ENCODE assay signal across 14 cellular contexts in the genomic region with DNA sequence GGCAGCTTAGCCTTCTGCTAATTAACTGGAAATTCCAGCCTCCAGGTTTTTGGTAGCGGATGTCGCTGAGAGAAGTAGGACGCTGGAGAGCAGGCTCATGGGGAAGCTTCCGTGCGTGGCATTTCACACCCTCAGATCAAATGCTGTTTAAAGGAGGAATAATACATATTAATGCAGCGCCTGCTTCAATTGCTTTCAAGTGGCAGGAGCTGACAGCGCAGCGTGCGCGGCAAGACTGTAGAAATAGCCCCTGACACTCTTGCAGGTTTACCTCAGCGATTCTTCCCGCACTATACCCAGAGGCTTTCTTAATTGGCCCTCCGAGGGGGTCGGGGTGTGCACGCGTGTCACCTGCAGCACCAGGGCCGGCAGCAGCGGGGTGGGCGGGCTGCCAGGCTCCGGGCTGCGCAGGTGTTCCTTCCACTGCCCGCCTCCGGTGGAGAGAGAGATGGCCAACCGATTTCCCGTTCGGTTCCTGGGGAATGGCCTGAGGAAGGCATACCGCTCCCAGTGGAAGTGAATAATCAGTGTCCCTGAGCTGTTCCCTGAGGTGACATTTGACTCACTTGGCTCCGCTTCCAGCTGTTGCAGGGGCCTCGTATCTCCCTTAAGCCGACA.
DNase-seq lines count a peak whose midpoint lies in the region; ATAC-seq, FAIRE-seq and TF ChIP-seq lines count a peak whose summit lies in the region.
"Had no signal": no experiment of that assay in that cellular context is flagged by ENCODE, and none has a peak within 500 bp of the region (broad histone marks: within the 10 kb centered on the region; RNA-seq: fewer than 3 reads in every experiment).

No MANE protein-coding gene starts in this region.

- H3K4ac ChIP-seq in mesendoderm (ENCODE audit: low read depth, low read length) = no peak overlapping the region

- peak; percentile 32 for DNase-seq in NCI-H128 (lab: John Stamatoyannopoulos, UW; ENCODE audit: unreplicated experiment)
- no peak for DNase-seq in bronchial epithelial cell (ENCODE audit: low read depth)
- DNase-seq in mesendoderm = peak; percentile 64
- DNase-seq in NK-92 treated with Interleukin-12 subunit alpha and Interleukin-12 subunit beta, amount 100 ng/mL, for 24 hours (lab: John Stamatoyannopoulos, UW) = no peak
- DNase-seq in activated CD8-positive, alpha-beta memory T cell treated with anti-CD3 and anti-CD28 coated beads, Interleukin-2, amount 10 ng/mL, durations not matched to agents 7 days and 5 days = no peak
- no peak for DNase-seq in GM12892 (ENCODE audit: insufficient read length)
- DNase-seq: activated CD4-positive, alpha-beta T cell treated with anti-CD3 and anti-CD28 coated beads for 4 hours; AML-193; amniotic stem cell had no signal

- H2BK5ac ChIP-seq in mesendoderm (ENCODE audit: low read length) = no peak overlapping the region

- peak overlapping the region; percentile 56 for H3K56ac ChIP-seq in mesendoderm (ENCODE audit: low read length)

- H3K23ac ChIP-seq in mesendoderm (ENCODE audit: low read length) = no peak overlapping the region

- CTCF ChIA-PET in activated CD8-positive, alpha-beta memory T cell treated with anti-CD3 and anti-CD28 coated beads, Interleukin-2, amount 10 ng/mL, durations not matched to agents 7 days and 5 days (lab: Charles Lee) = no interaction called here

- H4K8ac ChIP-seq in mesendoderm (ENCODE audit: low read depth, low read length) = no peak overlapping the region

- H3K18ac ChIP-seq in mesendoderm (ENCODE audit: low read length) = peak overlapping the region; percentile 71

- no peak for TF ChIP-seq CTCF in bronchial epithelial cell (IDR thresholded peaks at IDR 0.05; ENCODE audit: insufficient read depth, low read length, severe bottlenecking)

- H2BK15ac ChIP-seq in mesendoderm (replicated peaks; ENCODE audit: low read depth) = no peak overlapping the region

- H2AFZ ChIP-seq in ACC112 (ENCODE audit: low read length, unreplicated experiment) = peak overlapping the region; percentile 57

- no peak overlapping the region for H3K9ac ChIP-seq in mesendoderm (ENCODE audit: low read length)

- TF ChIP-seq POLR2A in GM12892 (IDR thresholded peaks at IDR 0.05; ENCODE audit: low read depth, low read length) = no peak

- no peaks in the 10 kb centered on the region for H3K27me3 Mint-ChIP-seq in activated CD8-positive, alpha-beta memory T cell treated with anti-CD3 and anti-CD28 coated beads, Interleukin-2, amount 10 ng/mL, durations not matched to agents 7 days and 5 days

- no peaks in the 10 kb centered on the region for H3K4me1 Mint-ChIP-seq in activated CD8-positive, alpha-beta memory T cell treated with anti-CD3 and anti-CD28 coated beads, Interleukin-2, amount 10 ng/mL, durations not matched to agents 7 days and 5 days
- H3K4me1 Mint-ChIP-seq: neural crest cell had no signal

- H3K4me3 Mint-ChIP-seq in activated CD8-positive, alpha-beta memory T cell treated with anti-CD3 and anti-CD28 coated beads, Interleukin-2, amount 10 ng/mL, durations not matched to agents 7 days and 5 days = no peak overlapping the region
- H3K4me3 Mint-ChIP-seq: neural crest cell had no signal

- WGBS in mesendoderm (ENCODE audit: extremely low coverage, insufficient coverage, low lambda C conversion rate) = no CpG with 5 or more reads among the region's 30 CpGs

- H3K36me3 ChIP-seq in ACC112 (ENCODE audit: insufficient read depth, low read length) (no peaks in the 10 kb centered on the region), bronchial epithelial cell (ENCODE audit: control insufficient read depth, insufficient read depth, low read length) (no peaks in the 10 kb centered on the region), mesendoderm (ENCODE audit: control insufficient read depth, insufficient read depth, low read length) (no peaks in the 10 kb centered on the region)

- no peak for ATAC-seq in GM18873 (IDR thresholded peaks at IDR 0.05; ENCODE audit: low FRiP score, unreplicated experiment)
- no peak for ATAC-seq in activated CD8-positive, alpha-beta memory T cell treated with anti-CD3 and anti-CD28 coated beads, Interleukin-2, amount 10 ng/mL, durations not matched to agents 7 days and 5 days
- ATAC-seq: HCT116 had no signal

- peaks cover 6% of the 10 kb centered on the region for H3K9me3 Mint-ChIP-seq in activated CD8-positive, alpha-beta memory T cell treated with anti-CD3 and anti-CD28 coated beads, Interleukin-2, amount 10 ng/mL, durations not matched to agents 7 days and 5 days (ENCODE audit: low read depth)

- peaks cover 6% of the 10 kb centered on the region for H3K4me1 ChIP-seq in ACC112 (ENCODE audit: control insufficient read depth, insufficient read depth, low read length, unreplicated experiment)
- no peaks in the 10 kb centered on the region for H3K4me1 ChIP-seq in mesendoderm (ENCODE audit: control insufficient read depth, low read depth, low read length)

- no peak for FAIRE-seq in bronchial epithelial cell (lab: Jason Lieb, UNC)
- no peak for FAIRE-seq in GM12892 (lab: Jason Lieb, UNC)
- FAIRE-seq: frontal cortex had no signal

- H3K36me3 Mint-ChIP-seq in activated CD8-positive, alpha-beta memory T cell treated with anti-CD3 and anti-CD28 coated beads, Interleukin-2, amount 10 ng/mL, durations not matched to agents 7 days and 5 days = no peaks in the 10 kb centered on the region

- no peak overlapping the region for H3K27ac Mint-ChIP-seq in activated CD8-positive, alpha-beta memory T cell treated with anti-CD3 and anti-CD28 coated beads, Interleukin-2, amount 10 ng/mL, durations not matched to agents 7 days and 5 days

- H3K79me2 ChIP-seq in ACC112 (ENCODE audit: control insufficient read depth, insufficient read depth, low read length, unreplicated experiment) = no peaks in the 10 kb centered on the region
- no peaks in the 10 kb centered on the region for H3K79me2 ChIP-seq in mesendoderm (ENCODE audit: control insufficient read depth, insufficient read depth, low read length)

- H3K27ac ChIP-seq in ACC112 (ENCODE audit: low read depth, low read length) (no peak overlapping the region), mesendoderm (ENCODE audit: low read depth, low read length) (no peak overlapping the region)

- H2BK120ac ChIP-seq in mesendoderm (ENCODE audit: low read depth, low read length) = no peak overlapping the region

- H3K27me3 ChIP-seq in ACC112 (ENCODE audit: insufficient read depth, low read length) = peaks cover 23% of the 10 kb centered on the region; the same call in 1 of the 2 replicates
- peaks cover 11% of the 10 kb centered on the region for H3K27me3 ChIP-seq in bronchial epithelial cell (ENCODE audit: control insufficient read depth, insufficient read depth, low read length)
- no peaks in the 10 kb centered on the region for H3K27me3 ChIP-seq in mesendoderm (ENCODE audit: insufficient read depth, low read length, poor library complexity)

- no peak overlapping the region for H2AK5ac ChIP-seq in mesendoderm (ENCODE audit: low read length)

- no peaks in the 10 kb centered on the region for H3K79me1 ChIP-seq in mesendoderm (ENCODE audit: low read length)

- no peak overlapping the region for H4K5ac ChIP-seq in mesendoderm (ENCODE audit: low read length)

- H3K4me2 ChIP-seq in mesendoderm (ENCODE audit: low read length) = no peak overlapping the region

- peak overlapping the region; percentile 67 for H3K4me3 ChIP-seq in ACC112 (ENCODE audit: low read depth, low read length)
- peak overlapping the region; percentile 4 for H3K4me3 ChIP-seq in bronchial epithelial cell (ENCODE audit: low read depth, low read length)
- H3K4me3 ChIP-seq in mesendoderm (ENCODE audit: low read length) = no peak overlapping the region

Comparison
In these comparisons a context has a peak if more than half of its experiments do, and no peak if none do; other contexts are left out.
1. DNase-seq: peak in NCI-H128 (single experiment) and mesendoderm (single experiment); none in bronchial epithelial cell (single experiment), NK-92 treated with Interleukin-12 subunit alpha and Interleukin-12 subunit beta, amount 100 ng/mL, for 24 hours (single experiment), activated CD8-positive, alpha-beta memory T cell treated with anti-CD3 and anti-CD28 coated beads, Interleukin-2, amount 10 ng/mL, durations not matched to agents 7 days and 5 days (single experiment) and GM12892 (single experiment).